Comparison of ENCODE assay signal across 22 cellular contexts in the genomic region with DNA sequence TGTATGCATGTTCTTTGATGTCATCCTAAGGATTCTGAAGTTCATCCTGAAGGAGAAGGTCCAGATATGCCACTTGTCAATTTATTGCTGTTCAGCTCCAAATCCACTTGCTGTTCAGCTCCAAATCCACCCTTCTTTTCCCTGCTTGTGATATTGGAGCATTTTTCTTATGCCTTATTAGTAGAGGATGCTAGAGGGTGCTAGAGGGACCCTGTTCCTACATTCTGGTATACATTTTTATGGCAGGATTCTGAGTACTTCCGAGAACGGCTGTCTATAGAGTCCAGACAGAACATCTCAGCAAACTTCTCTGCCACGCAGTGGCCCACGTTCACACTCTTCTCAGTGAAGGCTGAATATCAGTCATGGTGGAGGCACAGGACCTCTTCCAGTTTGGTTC.
DNase-seq lines count a peak whose midpoint lies in the region; ATAC-seq and TF ChIP-seq lines count a peak whose summit lies in the region.
"Had no signal": no experiment of that assay in that cellular context is flagged by ENCODE, and none has a peak within 500 bp of the region (broad histone marks: within the 10 kb centered on the region; RNA-seq: fewer than 3 reads in every experiment).

No MANE protein-coding gene starts in this region.

- H3K9me3 Mint-ChIP-seq in activated T-helper 17 cell treated with anti-CD3 and anti-CD28 coated beads, Interleukin-2, amount 50 U/mL, for 72 hours = peaks cover 19% of the 10 kb centered on the region

- no peaks in the 10 kb centered on the region for H3K27me3 ChIP-seq in mesendoderm (ENCODE audit: insufficient read depth, low read length, poor library complexity)
- H3K27me3 ChIP-seq: testis had no signal

- H3K4me1 ChIP-seq in mesendoderm (ENCODE audit: control insufficient read depth, low read depth, low read length) = no peaks in the 10 kb centered on the region
- H3K4me1 ChIP-seq: testis had no signal

- no peak overlapping the region for H2BK15ac ChIP-seq in mesendoderm (replicated peaks; ENCODE audit: low read depth)

- H3K79me1 ChIP-seq in mesendoderm (ENCODE audit: low read length) = no peaks in the 10 kb centered on the region

- H3K4me3 Mint-ChIP-seq in activated T-helper 17 cell treated with anti-CD3 and anti-CD28 coated beads, Interleukin-2, amount 50 U/mL, for 72 hours = no peak overlapping the region
- H3K4me3 Mint-ChIP-seq: activated CD4-positive, alpha-beta T cell treated with anti-CD3 and anti-CD28 coated beads for 36 hours; activated naive CD8-positive, alpha-beta T cell treated with anti-CD3 and anti-CD28 coated beads, Interleukin-2, amount 50 U/mL, for 24 hours; effector memory CD8-positive, alpha-beta T cell had no signal

- H3K27me3 Mint-ChIP-seq in activated T-helper 17 cell treated with anti-CD3 and anti-CD28 coated beads, Interleukin-2, amount 50 U/mL, for 72 hours = no peaks in the 10 kb centered on the region
- H3K27me3 Mint-ChIP-seq: activated CD4-positive, alpha-beta T cell treated with anti-CD3 and anti-CD28 coated beads for 36 hours; activated naive CD8-positive, alpha-beta T cell treated with anti-CD3 and anti-CD28 coated beads, Interleukin-2, amount 50 U/mL, for 24 hours; effector memory CD8-positive, alpha-beta T cell had no signal

- H4K5ac ChIP-seq in mesendoderm (ENCODE audit: low read length) = no peak overlapping the region

- no peak overlapping the region for H3K27ac Mint-ChIP-seq in activated T-helper 17 cell treated with anti-CD3 and anti-CD28 coated beads, Interleukin-2, amount 50 U/mL, for 72 hours
- H3K27ac Mint-ChIP-seq: activated CD4-positive, alpha-beta T cell treated with anti-CD3 and anti-CD28 coated beads for 36 hours; activated naive CD8-positive, alpha-beta T cell treated with anti-CD3 and anti-CD28 coated beads, Interleukin-2, amount 50 U/mL, for 24 hours; activated T-helper 2 cell treated with anti-CD3 and anti-CD28 coated beads, Interferon-gamma antibody, Interleukin-2, Interleukin-4, amounts not matched to agents 10 μg/mL and 5 μg/mL and 100 μg/mL, durations not matched to agents 14 hours and 24 hours and 36 hours; effector memory CD8-positive, alpha-beta T cell had no signal

- no peak overlapping the region for H3K9ac ChIP-seq in mesendoderm (ENCODE audit: low read length)

- H2BK120ac ChIP-seq in mesendoderm (ENCODE audit: low read depth, low read length) = no peak overlapping the region

- H3K4me2 ChIP-seq in mesendoderm (ENCODE audit: low read length) = no peak overlapping the region
- H3K4me2 ChIP-seq: PC-9 had no signal

- H3K79me2 ChIP-seq in mesendoderm (ENCODE audit: control insufficient read depth, insufficient read depth, low read length) = no peaks in the 10 kb centered on the region

- H3K18ac ChIP-seq in mesendoderm (ENCODE audit: low read length) = no peak overlapping the region

- no peak overlapping the region for H3K23ac ChIP-seq in mesendoderm (ENCODE audit: low read length)

- no peak overlapping the region for H4K8ac ChIP-seq in mesendoderm (ENCODE audit: low read depth, low read length)

- no peak overlapping the region for H2BK5ac ChIP-seq in mesendoderm (ENCODE audit: low read length)

- DNase-seq in DMS53 (lab: John Stamatoyannopoulos, UW) (peak; percentile 44), DMS53 treated with DMSO at 0.1 percent for 48 hours (lab: John Stamatoyannopoulos, UW; ENCODE audit: unreplicated experiment) (no peak), cardiac fibroblast (ENCODE audit: low read depth in 2 of 2) (peak; percentile 10 to 22), mesendoderm (peak; percentile 4), dermis blood vessel endothelial cell (no peak)
- DNase-seq: activated CD4-positive, alpha-beta T cell treated with anti-CD3 and anti-CD28 coated beads for 36 hours; activated naive CD8-positive, alpha-beta T cell treated with anti-CD3 and anti-CD28 coated beads, Interleukin-2, amount 50 U/mL, for 24 hours; C1 segment of cervical spinal cord; central memory CD4-positive, alpha-beta T cell; DMS153; effector memory CD8-positive, alpha-beta T cell; foreskin melanocyte; hypothalamus; NCI-H2029 treated with DMSO at 0.1 percent for 48 hours; NCI-H526 treated with DMSO at 0.1 percent for 48 hours; PC-9; testis had no signal

- H3K4me3 ChIP-seq in cardiac fibroblast (replicated peaks in 1 of 2; ENCODE audit: low read depth in 2 of 2, low read length in 2 of 2) (no peak overlapping the region), mesendoderm (ENCODE audit: low read length) (no peak overlapping the region)
- H3K4me3 ChIP-seq: PC-9, SK-N-MC, testis had no signal

- H3K4ac ChIP-seq in mesendoderm (ENCODE audit: low read depth, low read length) = no peak overlapping the region

- H3K36me3 Mint-ChIP-seq in activated T-helper 17 cell treated with anti-CD3 and anti-CD28 coated beads, Interleukin-2, amount 50 U/mL, for 72 hours (ENCODE audit: low read depth) = no peaks in the 10 kb centered on the region

- TF ChIP-seq CTCF in LNCAP (IDR thresholded peaks at IDR 0.05) = peak; percentile 25; the same call in 1 of the 2 replicates
- TF ChIP-seq CTCF in cardiac fibroblast (IDR thresholded peaks at IDR 0.05; ENCODE audit: low read depth, low read length) = no peak

- H3K27ac ChIP-seq in mesendoderm (ENCODE audit: low read depth, low read length) = no peak overlapping the region
- H3K27ac ChIP-seq: PC-9, SK-N-MC, testis had no signal

- no peak for ATAC-seq in activated T-helper 17 cell treated with anti-CD3 and anti-CD28 coated beads, Interleukin-2, amount 50 U/mL, for 72 hours (replicated peaks)
- no peak for ATAC-seq in GM21576 (IDR thresholded peaks at IDR 0.05; ENCODE audit: unreplicated experiment)
- ATAC-seq: activated CD4-positive, alpha-beta T cell treated with anti-CD3 and anti-CD28 coated beads for 36 hours; activated naive CD8-positive, alpha-beta T cell treated with anti-CD3 and anti-CD28 coated beads, Interleukin-2, amount 50 U/mL, for 24 hours; effector memory CD8-positive, alpha-beta T cell had no signal

- no peaks in the 10 kb centered on the region for H3K4me1 Mint-ChIP-seq in activated T-helper 17 cell treated with anti-CD3 and anti-CD28 coated beads, Interleukin-2, amount 50 U/mL, for 72 hours
- H3K4me1 Mint-ChIP-seq: activated CD4-positive, alpha-beta T cell treated with anti-CD3 and anti-CD28 coated beads for 36 hours; activated naive CD8-positive, alpha-beta T cell treated with anti-CD3 and anti-CD28 coated beads, Interleukin-2, amount 50 U/mL, for 24 hours had no signal

- no peaks in the 10 kb centered on the region for H3K36me3 ChIP-seq in mesendoderm (ENCODE audit: control insufficient read depth, insufficient read depth, low read length)

- H2AK5ac ChIP-seq in mesendoderm (ENCODE audit: low read length) = no peak overlapping the region

- WGBS in mesendoderm (ENCODE audit: extremely low coverage, insufficient coverage, low lambda C conversion rate) = no CpG with 5 or more reads among the region's 4 CpGs

- no peak overlapping the region for H3K56ac ChIP-seq in mesendoderm (ENCODE audit: low read length)

Comparison
In these comparisons a context has a peak if more than half of its experiments do, and no peak if none do; other contexts are left out.
1. DNase-seq: peak in DMS53 (single experiment), cardiac fibroblast (2 of 2) and mesendoderm (single experiment); none in DMS53 treated with DMSO at 0.1 percent for 48 hours (single experiment) and dermis blood vessel endothelial cell (single experiment).